In the genomic region with DNA sequence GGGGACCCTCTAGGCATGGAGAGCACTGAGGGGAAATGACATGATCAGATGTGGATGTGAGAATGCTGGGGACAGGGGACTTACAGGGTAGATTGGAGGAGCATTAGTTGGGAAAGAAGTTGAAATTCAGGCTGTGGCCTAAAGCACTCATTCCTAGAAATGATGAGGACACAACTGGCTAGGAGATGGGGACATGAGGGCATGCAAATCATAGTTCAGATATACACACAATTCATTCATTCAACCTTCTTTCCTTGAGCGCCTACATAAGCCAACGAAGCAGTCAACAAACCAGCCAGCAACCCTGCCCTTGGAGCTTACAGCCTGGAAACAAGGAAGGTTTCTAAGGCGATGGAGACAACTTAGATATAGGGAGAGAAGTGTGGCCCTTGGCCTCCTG, we compare ENCODE assay signal across 29 cellular contexts.
"Had no signal": no experiment of that assay in that cellular context is flagged by ENCODE, and none has a peak within 500 bp of the region (broad histone marks: within the 10 kb centered on the region; RNA-seq: fewer than 3 reads in every experiment).

No MANE protein-coding gene starts in this region.

- H3K4me1 ChIP-seq: Peyer's patch had no signal

- H3K36me3 ChIP-seq: Peyer's patch, SJSA1 had no signal

- H3K4me1 Mint-ChIP-seq: brain; central memory CD8-positive, alpha-beta T cell had no signal

- H3K9me3 ChIP-seq: Peyer's patch, SJSA1 had no signal

- H3K27me3 ChIP-seq: Peyer's patch had no signal

- H3K4me3 ChIP-seq: Peyer's patch, SJSA1 had no signal

- ATAC-seq: activated CD8-positive, alpha-beta memory T cell treated with anti-CD3 and anti-CD28 coated beads, Interleukin-2, amount 10 ng/mL, durations not matched to agents 7 days and 5 days; activated CD8-positive, alpha-beta T cell treated with anti-CD3 and anti-CD28 coated beads, Interleukin-2, amount 10 ng/mL, durations not matched to agents 7 days and 5 days; activated T-cell treated with anti-CD3 and anti-CD28 coated beads, Interleukin-2, amount 50 U/mL, for 4 hours; activated T-helper 17 cell treated with anti-CD3 and anti-CD28 coated beads, Interleukin-2, amount 50 U/mL, for 72 hours; SK-N-SH treated with all-trans-retinoic acid at 6 μM for 48 hours had no signal

- DNase-seq: activated CD4-positive, alpha-beta T cell treated with anti-CD3 and anti-CD28 coated beads for 48 hours; activated CD4-positive, alpha-beta T cell treated with anti-CD3 and anti-CD28 coated beads, Interleukin-2, amount 50 U/mL, for 4 hours; activated CD4-positive, CD25-positive, alpha-beta regulatory T cell treated with anti-CD3 and anti-CD28 coated beads, Interleukin-2, amount 50 U/mL, for 72 hours; activated CD8-positive, alpha-beta memory T cell treated with anti-CD3 and anti-CD28 coated beads, Interleukin-2, amount 10 ng/mL, durations not matched to agents 7 days and 5 days; activated CD8-positive, alpha-beta T cell treated with anti-CD3 and anti-CD28 coated beads, Interleukin-2, amount 10 ng/mL, durations not matched to agents 7 days and 5 days; activated gamma-delta T cell; activated naive CD4-positive, alpha-beta T cell treated with anti-CD3 and anti-CD28 coated beads for 36 hours; activated T-cell treated with anti-CD3 and anti-CD28 coated beads, Interleukin-2, amount 50 U/mL, for 4 hours; amygdala; Kasumi-1; NCI-H1048; NCI-H1417; NCI-H1694; NCI-H2029; NCI-H2107; NCI-H2171 treated with DMSO at 0.1 percent for 48 hours; NCI-H345; NCI-H510A; NCI-H69; Peyer's patch; Right ventricle myocardium superior; SW 1271 had no signal

- H3K9me3 Mint-ChIP-seq: activated naive CD4-positive, alpha-beta T cell treated with anti-CD3 and anti-CD28 coated beads for 36 hours; activated T-cell treated with anti-CD3 and anti-CD28 coated beads, Interleukin-2, amount 50 U/mL, for 4 hours; activated T-helper 17 cell treated with anti-CD3 and anti-CD28 coated beads, Interleukin-2, amount 50 U/mL, for 72 hours; brain; central memory CD8-positive, alpha-beta T cell; T-helper 1 cell treated with Interleukin-12 subunit alpha and Interleukin-12 subunit beta and Interleukin-4 antibody, amounts not matched to agents 30 μg/mL and 1 μg/mL, for 36 hours had no signal

- H3K27ac Mint-ChIP-seq: activated CD8-positive, alpha-beta T cell treated with anti-CD3 and anti-CD28 coated beads, Interleukin-2, amount 10 ng/mL, durations not matched to agents 7 days and 5 days; activated naive CD4-positive, alpha-beta T cell treated with anti-CD3 and anti-CD28 coated beads for 36 hours; activated naive CD8-positive, alpha-beta T cell; activated T-helper 17 cell treated with anti-CD3 and anti-CD28 coated beads, Interleukin-2, amount 50 U/mL, for 72 hours; brain; T-helper 1 cell treated with Interleukin-12 subunit alpha and Interleukin-12 subunit beta and Interleukin-4 antibody, amounts not matched to agents 30 μg/mL and 1 μg/mL, for 36 hours had no signal

- H3K4me3 Mint-ChIP-seq: activated CD8-positive, alpha-beta memory T cell treated with anti-CD3 and anti-CD28 coated beads, Interleukin-2, amount 10 ng/mL, durations not matched to agents 7 days and 5 days; activated CD8-positive, alpha-beta T cell treated with anti-CD3 and anti-CD28 coated beads, Interleukin-2, amount 10 ng/mL, durations not matched to agents 7 days and 5 days; activated naive CD4-positive, alpha-beta T cell treated with anti-CD3 and anti-CD28 coated beads for 36 hours; activated naive CD8-positive, alpha-beta T cell; activated T-cell treated with anti-CD3 and anti-CD28 coated beads, Interleukin-2, amount 50 U/mL, for 4 hours; activated T-helper 17 cell treated with anti-CD3 and anti-CD28 coated beads, Interleukin-2, amount 50 U/mL, for 72 hours; brain; central memory CD8-positive, alpha-beta T cell; T-helper 1 cell treated with Interleukin-12 subunit alpha and Interleukin-12 subunit beta and Interleukin-4 antibody, amounts not matched to agents 30 μg/mL and 1 μg/mL, for 36 hours had no signal

- H3K36me3 Mint-ChIP-seq: activated CD8-positive, alpha-beta memory T cell treated with anti-CD3 and anti-CD28 coated beads, Interleukin-2, amount 10 ng/mL, durations not matched to agents 7 days and 5 days; activated naive CD8-positive, alpha-beta T cell; brain had no signal
